9 cellular contexts compared by ENCODE assay signal in genomic region chr19:53808710-53809125, GRCh38. TPM values are rescaled to one million over a fixed set of nuclear protein-coding genes. Genes with fewer than 3 reads are reported as not detected.
A peak's percentile ranks its signal among the peaks of the same experiment; 100 is the strongest.
DNase-seq lines count a peak whose midpoint lies in the region; ATAC-seq and TF ChIP-seq lines count a peak whose summit lies in the region.
"Had no signal": no experiment of that assay in that cellular context is flagged by ENCODE, and none has a peak within 500 bp of the region (broad histone marks: within the 10 kb centered on the region; RNA-seq: fewer than 3 reads in every experiment).

No MANE protein-coding gene starts in this region.

- H3K79me2 ChIP-seq in neural progenitor cell (ENCODE audit: low read depth) = no peaks in the 10 kb centered on the region

- H3K4me1 ChIP-seq in colonic mucosa (no peaks in the 10 kb centered on the region), neural progenitor cell (no peaks in the 10 kb centered on the region)

- no peak overlapping the region for H3K4me2 ChIP-seq in neural progenitor cell

- no peaks in the 10 kb centered on the region for H3K36me3 Mint-ChIP-seq in neural progenitor cell
- H3K36me3 Mint-ChIP-seq: activated naive CD8-positive, alpha-beta T cell treated with anti-CD3 and anti-CD28 coated beads for 36 hours had no signal

- H3K27me3 Mint-ChIP-seq in neural progenitor cell (ENCODE audit: insufficient read depth, low read depth) = peaks cover 8% of the 10 kb centered on the region

- ATAC-seq in GM18502 (IDR thresholded peaks at IDR 0.05; ENCODE audit: poor library complexity, unreplicated experiment) (no peak), HG02840 (IDR thresholded peaks at IDR 0.05; ENCODE audit: low FRiP score, unreplicated experiment) (no peak), GM18498 (IDR thresholded peaks at IDR 0.05; ENCODE audit: unreplicated experiment) (no peak)

- H3K4me3 ChIP-seq in colonic mucosa (no peak overlapping the region), neural progenitor cell (no peak overlapping the region)

- DNase-seq in GM04504 (ENCODE audit: low read depth) = peak; percentile 26
- peak; percentile 18 to 56 for DNase-seq in NCI-H526 (lab: John Stamatoyannopoulos, UW)
- no peak for DNase-seq in colonic mucosa
- peak; percentile 68 for DNase-seq in neural progenitor cell (ENCODE audit: low spot score)
- DNase-seq in germinal center (ENCODE audit: low spot score) = no peak

- H3K27ac ChIP-seq in colonic mucosa (no peak overlapping the region), neural progenitor cell (no peak overlapping the region)

- H3K27me3 ChIP-seq in colonic mucosa (no peaks in the 10 kb centered on the region), neural progenitor cell (no peaks in the 10 kb centered on the region)

- H4K20me1 ChIP-seq in neural progenitor cell (ENCODE audit: low read depth) = no peaks in the 10 kb centered on the region

- H3K36me3 ChIP-seq in colonic mucosa (no peaks in the 10 kb centered on the region), neural progenitor cell (no peaks in the 10 kb centered on the region)

- H3K27ac Mint-ChIP-seq in neural progenitor cell = no peak overlapping the region
- H3K27ac Mint-ChIP-seq: activated naive CD8-positive, alpha-beta T cell treated with anti-CD3 and anti-CD28 coated beads for 36 hours had no signal

- H3K4me1 Mint-ChIP-seq in neural progenitor cell = no peaks in the 10 kb centered on the region
- H3K4me1 Mint-ChIP-seq: activated naive CD8-positive, alpha-beta T cell treated with anti-CD3 and anti-CD28 coated beads for 36 hours had no signal

- H3F3A ChIP-seq in neural progenitor cell (ENCODE audit: low read depth) = peaks cover 6% of the 10 kb centered on the region

- H3K9me3 ChIP-seq in colonic mucosa = no peaks in the 10 kb centered on the region
- H3K9me3 ChIP-seq in neural progenitor cell (ENCODE audit: low read depth) = no peaks in the 10 kb centered on the region

- H3K9ac ChIP-seq in colonic mucosa (ENCODE audit: low read depth in 2 of 2, low read length in 2 of 2) = no peak overlapping the region
- no peak overlapping the region for H3K9ac ChIP-seq in neural progenitor cell

- TF ChIP-seq CTCF in colonic mucosa (IDR thresholded peaks at IDR 0.05) (peak; percentile 21), neural progenitor cell (IDR thresholded peaks at IDR 0.05) (peak; percentile 68)

- no peak overlapping the region for H3K4me3 Mint-ChIP-seq in neural progenitor cell
- H3K4me3 Mint-ChIP-seq: activated naive CD8-positive, alpha-beta T cell treated with anti-CD3 and anti-CD28 coated beads for 36 hours had no signal

- no peak overlapping the region for H2AFZ ChIP-seq in neural progenitor cell (replicated peaks)

- intact Hi-C loops in colonic mucosa (cut with DNase I) = loop anchor here (10.0 kb wide), 1 partner anchor 216 kb away; no protein-coding TSS in a partner anchor

- H3K9me3 Mint-ChIP-seq in neural progenitor cell = no peaks in the 10 kb centered on the region
- H3K9me3 Mint-ChIP-seq: activated naive CD8-positive, alpha-beta T cell treated with anti-CD3 and anti-CD28 coated beads for 36 hours had no signal

RNA-seq across cellular contexts. Expression of gene NLRP12, which starts 15.4 kb away (rescaled TPM):
- under 1 TPM in 1 of 2 donors, not detected in 1; 0.11 TPM for total RNA-seq in colonic mucosa
- 0.19 TPM in 1 of 2 replicates, not detected in the other for total RNA-seq in neural progenitor cell (ENCODE audit: low replicate concordance)

RNA-seq across cellular contexts. Expression of gene MYADM, which starts 59.0 kb away (rescaled TPM):
- 100 to 1,000 TPM in 1 of 2 donors, 10 to 100 TPM in 1; 80.5 to 110 TPM for total RNA-seq in colonic mucosa
- total RNA-seq in neural progenitor cell (ENCODE audit: low replicate concordance) = 11.5 and 25.6 TPM in 2 replicates

Comparison
In these comparisons a context has a peak if more than half of its experiments do, and no peak if none do; other contexts are left out.
1. DNase-seq: peak in GM04504 (single experiment), NCI-H526 (2 of 2) and neural progenitor cell (single experiment); none in colonic mucosa (single experiment) and germinal center (single experiment).